ENCODE assay signal across 1 cellular context in the genomic region with DNA sequence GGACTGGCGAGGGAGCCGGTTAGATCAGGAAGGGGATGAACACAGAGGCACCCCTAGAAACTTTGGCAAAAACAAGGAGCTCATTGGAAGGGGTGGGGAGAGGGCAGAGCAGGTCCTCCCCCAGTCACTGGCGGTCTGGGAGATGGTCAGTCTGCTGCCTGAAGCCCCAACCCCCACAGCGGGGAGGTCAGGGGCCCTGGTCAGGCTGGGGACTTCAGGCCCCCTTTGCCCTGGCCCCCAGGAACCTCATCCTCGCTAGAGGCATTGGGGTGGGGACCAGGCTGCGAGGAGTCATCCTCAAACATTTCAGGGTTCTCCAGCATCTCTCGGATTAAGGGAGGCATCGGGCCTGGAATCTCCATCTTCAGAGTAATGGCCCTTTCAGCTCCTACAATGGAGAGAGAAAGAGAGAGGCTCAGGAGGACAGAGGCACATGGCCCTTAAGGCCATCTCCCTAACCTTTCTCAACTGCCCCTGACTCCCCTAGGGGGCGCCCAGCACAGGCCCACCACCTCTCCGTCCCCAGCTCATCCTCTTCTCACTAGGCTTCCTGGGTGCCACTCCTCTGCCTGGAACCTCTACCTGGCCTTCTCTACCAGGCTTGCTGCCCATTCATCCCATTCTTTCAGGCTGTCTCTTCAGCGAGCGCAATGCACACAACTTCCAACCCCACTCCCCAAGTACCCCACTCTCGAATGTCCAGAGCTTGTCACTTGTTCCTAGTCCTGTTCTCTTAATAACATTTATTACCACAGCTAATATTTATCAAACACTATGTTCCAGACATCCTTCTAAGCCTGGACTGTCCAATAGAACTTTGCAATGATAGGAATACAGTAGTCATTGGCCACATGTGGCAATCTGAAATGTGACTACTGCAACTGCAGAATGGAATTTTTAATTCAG.
TF ChIP-seq lines count a peak whose summit lies in the region.

No MANE protein-coding gene starts in this region.

TF ChIP-seq in IMR-90, 13 proteins besides CTCF, POLR2A, EP300 and RAD21:
- TF ChIP-seq CEBPB (IDR thresholded peaks at IDR 0.05; ENCODE audit: low read depth, low read length) (no peak), MXI1 (IDR thresholded peaks at IDR 0.05; ENCODE audit: borderline replicate concordance, low read depth, low read length) (no peak), BHLHE40 (IDR thresholded peaks at IDR 0.05; ENCODE audit: low read depth, low read length) (no peak), CHD1 (IDR thresholded peaks at IDR 0.05; ENCODE audit: low read depth, low read length) (no peak), MAFK (IDR thresholded peaks at IDR 0.05; ENCODE audit: low read depth, low read length) (no peak), MAZ (IDR thresholded peaks at IDR 0.05; ENCODE audit: borderline replicate concordance, low read depth, low read length) (no peak), NFE2L2 (IDR thresholded peaks at IDR 0.05; ENCODE audit: low read depth, low read length) (no peak), FOS (IDR thresholded peaks at IDR 0.05; ENCODE audit: low read depth, low read length) (no peak), RFX5 (IDR thresholded peaks at IDR 0.05; ENCODE audit: low read depth, low read length) (no peak), RCOR1 (IDR thresholded peaks at IDR 0.05; ENCODE audit: insufficient replicate concordance, low read length) (no peak), SMC3 (IDR thresholded peaks at IDR 0.05; ENCODE audit: low read depth, low read length) (no peak)
- TF ChIP-seq, protein P1, sequence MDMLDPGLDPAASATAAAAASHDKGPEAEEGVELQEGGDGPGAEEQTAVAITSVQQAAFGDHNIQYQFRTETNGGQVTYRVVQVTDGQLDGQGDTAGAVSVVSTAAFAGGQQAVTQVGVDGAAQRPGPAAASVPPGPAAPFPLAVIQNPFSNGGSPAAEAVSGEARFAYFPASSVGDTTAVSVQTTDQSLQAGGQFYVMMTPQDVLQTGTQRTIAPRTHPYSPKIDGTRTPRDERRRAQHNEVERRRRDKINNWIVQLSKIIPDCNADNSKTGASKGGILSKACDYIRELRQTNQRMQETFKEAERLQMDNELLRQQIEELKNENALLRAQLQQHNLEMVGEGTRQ (IDR thresholded peaks at IDR 0.05; ENCODE audit: low read depth, low read length) = no peak
- TF ChIP-seq, protein P2, sequence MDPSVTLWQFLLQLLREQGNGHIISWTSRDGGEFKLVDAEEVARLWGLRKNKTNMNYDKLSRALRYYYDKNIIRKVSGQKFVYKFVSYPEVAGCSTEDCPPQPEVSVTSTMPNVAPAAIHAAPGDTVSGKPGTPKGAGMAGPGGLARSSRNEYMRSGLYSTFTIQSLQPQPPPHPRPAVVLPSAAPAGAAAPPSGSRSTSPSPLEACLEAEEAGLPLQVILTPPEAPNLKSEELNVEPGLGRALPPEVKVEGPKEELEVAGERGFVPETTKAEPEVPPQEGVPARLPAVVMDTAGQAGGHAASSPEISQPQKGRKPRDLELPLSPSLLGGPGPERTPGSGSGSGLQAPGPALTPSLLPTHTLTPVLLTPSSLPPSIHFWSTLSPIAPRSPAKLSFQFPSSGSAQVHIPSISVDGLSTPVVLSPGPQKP (IDR thresholded peaks at IDR 0.05; ENCODE audit: borderline replicate concordance, low read depth, low read length) = no peak
